ENCODE assay signal across 16 cellular contexts in genomic region chr11:86934933-86935579, GRCh38.
"Had no signal": no experiment of that assay in that cellular context is flagged by ENCODE, and none has a peak within 500 bp of the region (broad histone marks: within the 10 kb centered on the region; RNA-seq: fewer than 3 reads in every experiment).

No MANE protein-coding gene starts in this region.

- ATAC-seq: activated CD4-positive, CD25-positive, alpha-beta regulatory T cell treated with anti-CD3 and anti-CD28 coated beads, Interleukin-2, amount 50 U/mL, for 24 hours; heart left ventricle; pancreas; T-helper 17 cell had no signal

- H3K27ac Mint-ChIP-seq: activated naive CD4-positive, alpha-beta T cell treated with anti-CD3 and anti-CD28 coated beads, Interleukin-2, amount 50 U/mL, for 24 hours; T-helper 17 cell had no signal

- H3K9me3 ChIP-seq: heart left ventricle, pancreas, stomach, thyroid gland had no signal

- H3K27me3 Mint-ChIP-seq: activated naive CD4-positive, alpha-beta T cell treated with anti-CD3 and anti-CD28 coated beads, Interleukin-2, amount 50 U/mL, for 24 hours had no signal

- H3K4me2 ChIP-seq: neural progenitor cell had no signal

- H3K4me1 Mint-ChIP-seq: activated naive CD4-positive, alpha-beta T cell treated with anti-CD3 and anti-CD28 coated beads, Interleukin-2, amount 50 U/mL, for 24 hours had no signal

- H3K9ac ChIP-seq: neural progenitor cell had no signal

- H3K4me3 Mint-ChIP-seq: activated naive CD4-positive, alpha-beta T cell treated with anti-CD3 and anti-CD28 coated beads, Interleukin-2, amount 50 U/mL, for 24 hours; neural progenitor cell; T-helper 17 cell had no signal

- H3K27me3 ChIP-seq: heart left ventricle, neural progenitor cell, pancreas, stomach, thyroid gland had no signal

- DNase-seq: activated T-cell treated with anti-CD3 and anti-CD28 coated beads, Interleukin-2, amount 50 U/mL, for 1 hour; amygdala; heart left ventricle; pancreas; retina; stimulated activated CD4-positive, alpha-beta T cell treated with anti-CD3 and anti-CD28 coated beads, Interleukin-15, amount 100 ng/mL, for 24 hours; stimulated activated CD4-positive, alpha-beta T cell treated with anti-CD3 and anti-CD28 coated beads, Interleukin-4, amount 100 ng/mL, for 24 hours; stomach; T-helper 17 cell; thyroid gland had no signal

- H3K4me3 ChIP-seq: heart left ventricle, neural progenitor cell, pancreas, stomach, thyroid gland had no signal

- H3K36me3 Mint-ChIP-seq: activated naive CD4-positive, alpha-beta T cell treated with anti-CD3 and anti-CD28 coated beads, Interleukin-2, amount 50 U/mL, for 24 hours; neural progenitor cell had no signal

- H2AFZ ChIP-seq: neural progenitor cell had no signal

- H3K36me3 ChIP-seq: neural progenitor cell, pancreas, stomach, thyroid gland had no signal

- FAIRE-seq: bronchial epithelial cell, frontal cortex, keratinocyte, pancreas had no signal

- H3K9me3 Mint-ChIP-seq: activated naive CD4-positive, alpha-beta T cell treated with anti-CD3 and anti-CD28 coated beads, Interleukin-2, amount 50 U/mL, for 24 hours; neural progenitor cell had no signal

- H3K27ac ChIP-seq: neural progenitor cell, pancreas, stomach had no signal
